Comparison of ENCODE assay signal across 7 cellular contexts in the genomic region with DNA sequence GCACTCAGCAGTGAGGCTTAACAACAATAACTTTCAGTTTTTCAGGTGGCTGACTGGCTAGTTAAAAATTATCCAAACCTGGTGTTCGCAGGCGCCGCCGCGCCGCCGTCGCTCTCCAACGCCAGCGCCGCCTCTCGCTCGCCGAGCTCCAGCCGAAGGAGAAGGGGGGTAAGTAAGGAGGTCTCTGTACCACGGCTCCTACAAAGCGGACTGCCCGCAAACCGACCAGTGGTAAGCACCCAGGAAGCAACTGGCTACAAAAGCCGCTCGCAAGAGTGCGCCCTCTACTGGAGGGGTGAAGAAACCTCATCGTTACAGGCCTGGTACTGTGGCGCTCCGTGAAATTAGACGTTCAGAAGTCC.
DNase-seq lines count a peak whose midpoint lies in the region; ATAC-seq and TF ChIP-seq lines count a peak whose summit lies in the region.
"Not testable (repeated sequence)": the region's sequence is repeated elsewhere in the genome, so short reads cannot be mapped to it uniquely, and the experiment has no call there.

No MANE protein-coding gene starts in this region.

- H3K27me3 Mint-ChIP-seq in T-helper 2 cell treated with Interferon-gamma antibody and Interleukin-4, amounts not matched to agents 5 μg/mL and 100 μg/mL, for 36 hours (ENCODE audit: low read depth); activated naive CD8-positive, alpha-beta T cell treated with anti-CD3 and anti-CD28 coated beads, Interleukin-2, amount 50 U/mL, for 24 hours; glutamatergic neuron (ENCODE audit: unreplicated experiment); natural killer cell (ENCODE audit: low read depth in 2 of 2): not testable (repeated sequence)

- intact Hi-C loops in natural killer cell (cut with micrococcal nuclease), result not testable (repeated sequence)

- not testable (repeated sequence) for ATAC-seq in activated naive CD8-positive, alpha-beta T cell treated with anti-CD3 and anti-CD28 coated beads, Interleukin-2, amount 50 U/mL, for 24 hours
- ATAC-seq in natural killer cell, result peak in 1 of 3 donors; percentile 35

- peak overlapping the region; percentile 34 for H3K4me3 Mint-ChIP-seq in T-helper 2 cell treated with Interferon-gamma antibody and Interleukin-4, amounts not matched to agents 5 μg/mL and 100 μg/mL, for 36 hours
- H3K4me3 Mint-ChIP-seq in activated naive CD8-positive, alpha-beta T cell treated with anti-CD3 and anti-CD28 coated beads, Interleukin-2, amount 50 U/mL, for 24 hours, result peak overlapping the region; percentile 14
- not testable (repeated sequence) for H3K4me3 Mint-ChIP-seq in glutamatergic neuron (ENCODE audit: unreplicated experiment)
- peak overlapping the region; percentile 60 for H3K4me3 Mint-ChIP-seq in natural killer cell

- H3K4me1 Mint-ChIP-seq in T-helper 2 cell treated with Interferon-gamma antibody and Interleukin-4, amounts not matched to agents 5 μg/mL and 100 μg/mL, for 36 hours (ENCODE audit: low read depth); activated naive CD8-positive, alpha-beta T cell treated with anti-CD3 and anti-CD28 coated beads, Interleukin-2, amount 50 U/mL, for 24 hours; glutamatergic neuron (ENCODE audit: low read depth, unreplicated experiment); natural killer cell: not testable (repeated sequence)

- H3K9me3 Mint-ChIP-seq in T-helper 2 cell treated with Interferon-gamma antibody and Interleukin-4, amounts not matched to agents 5 μg/mL and 100 μg/mL, for 36 hours, result peaks cover 21% of the 10 kb centered on the region
- H3K9me3 Mint-ChIP-seq in activated naive CD8-positive, alpha-beta T cell treated with anti-CD3 and anti-CD28 coated beads, Interleukin-2, amount 50 U/mL, for 24 hours, result peaks cover 14% of the 10 kb centered on the region
- H3K9me3 Mint-ChIP-seq in glutamatergic neuron (ENCODE audit: unreplicated experiment); natural killer cell: not testable (repeated sequence)

- H3K9me3 ChIP-seq in HEK293 (ENCODE audit: control insufficient read depth, insufficient read depth, low read depth, low read length); OCI-LY1 (ENCODE audit: low read length): not testable (repeated sequence)

- not testable (repeated sequence) for H3F3A ChIP-seq in OCI-LY1 (ENCODE audit: insufficient read depth, low read length)

- peak; percentile 77 for DNase-seq in DMS53 (lab: John Stamatoyannopoulos, UW)
- DNase-seq in T-helper 2 cell treated with Interferon-gamma antibody and Interleukin-4, amounts not matched to agents 5 μg/mL and 100 μg/mL, for 36 hours (ENCODE audit: low spot score); activated naive CD8-positive, alpha-beta T cell treated with anti-CD3 and anti-CD28 coated beads, Interleukin-2, amount 50 U/mL, for 24 hours; glutamatergic neuron; natural killer cell: not testable (repeated sequence)

- not testable (repeated sequence) for H3K9me2 ChIP-seq in OCI-LY1 (ENCODE audit: low read depth, low read length)

- H4K20me1 ChIP-seq in OCI-LY1 (ENCODE audit: insufficient read depth, low read length), result not testable (repeated sequence)

- H3K27ac Mint-ChIP-seq in T-helper 2 cell treated with Interferon-gamma antibody and Interleukin-4, amounts not matched to agents 5 μg/mL and 100 μg/mL, for 36 hours; activated naive CD8-positive, alpha-beta T cell treated with anti-CD3 and anti-CD28 coated beads, Interleukin-2, amount 50 U/mL, for 24 hours; glutamatergic neuron (ENCODE audit: unreplicated experiment); natural killer cell: not testable (repeated sequence)

- not testable (repeated sequence) for H3K36me3 ChIP-seq in HEK293 (ENCODE audit: control insufficient read depth in 2 of 2, insufficient read depth in 1 of 2, low read length in 2 of 2); OCI-LY1 (ENCODE audit: insufficient read depth, low read length)

- H3K27me3 ChIP-seq in OCI-LY1 (ENCODE audit: insufficient read depth, low read length), result not testable (repeated sequence)

- H3K4me3 ChIP-seq in HEK293 (ENCODE audit: low read depth, low read length), result peak overlapping the region; percentile 27
- H3K4me3 ChIP-seq in OCI-LY1 (ENCODE audit: low read depth, low read length, poor library complexity, severe bottlenecking), result peak overlapping the region; percentile 50

- H3K4me2 ChIP-seq in OCI-LY1 (ENCODE audit: low read length), result not testable (repeated sequence)

- CTCF ChIA-PET in HEK293 (lab: Yijun Ruan, JAX), result interaction anchor here (0.7 to 1.0 kb wide), 5 partner anchors 12 to 253 kb away, joined by 3 to 5 read pairs (median 3); no protein-coding TSS in a partner anchor

- not testable (repeated sequence) for H3K79me2 ChIP-seq in OCI-LY1 (ENCODE audit: insufficient read depth, low read length)

- POLR2A ChIA-PET in HEK293 (lab: Yijun Ruan, JAX), result not testable (repeated sequence)

- H3K4me1 ChIP-seq in HEK293 (ENCODE audit: control insufficient read depth, insufficient read depth, low read length); OCI-LY1 (ENCODE audit: insufficient read depth, low read length, severe bottlenecking): not testable (repeated sequence)

- TF ChIP-seq CTCF in HEK293 (tag by site-specific recombination; IDR thresholded peaks at IDR 0.05); OCI-LY1 (IDR thresholded peaks at IDR 0.05; ENCODE audit: low read length); natural killer cell (IDR thresholded peaks at IDR 0.05): not testable (repeated sequence)
- TF ChIP-seq CTCF in glutamatergic neuron (IDR thresholded peaks at IDR 0.05; ENCODE audit: partially characterized antibody, unreplicated experiment), result peak; percentile 8

- H3K36me3 Mint-ChIP-seq in T-helper 2 cell treated with Interferon-gamma antibody and Interleukin-4, amounts not matched to agents 5 μg/mL and 100 μg/mL, for 36 hours (ENCODE audit: low read depth); activated naive CD8-positive, alpha-beta T cell treated with anti-CD3 and anti-CD28 coated beads, Interleukin-2, amount 50 U/mL, for 24 hours (ENCODE audit: low read depth); natural killer cell: not testable (repeated sequence)
- H3K36me3 Mint-ChIP-seq in glutamatergic neuron (ENCODE audit: unreplicated experiment), result peaks cover 15% of the 10 kb centered on the region

- H3K27ac ChIP-seq in HEK293 (ENCODE audit: extremely low read depth, low read depth, low read length); OCI-LY1 (ENCODE audit: low read depth, low read length, poor library complexity, severe bottlenecking): not testable (repeated sequence)

- not testable (repeated sequence) for H3K9ac ChIP-seq in OCI-LY1 (ENCODE audit: low read length)

- H2AFZ ChIP-seq in OCI-LY1 (ENCODE audit: low read length), result not testable (repeated sequence)
